In genomic region chrX:19698125-19698524, GRCh38 we compare ENCODE assay signal across 19 cellular contexts.
A peak's percentile ranks its signal among the peaks of the same experiment; 100 is the strongest.
DNase-seq lines count a peak whose midpoint lies in the region; ATAC-seq, FAIRE-seq and TF ChIP-seq lines count a peak whose summit lies in the region.
"Had no signal": no experiment of that assay in that cellular context is flagged by ENCODE, and none has a peak within 500 bp of the region (broad histone marks: within the 10 kb centered on the region; RNA-seq: fewer than 3 reads in every experiment).

No MANE protein-coding gene starts in this region.

- 38% methylated on average over 3 of the region's 3 CpGs for WGBS in A549 (ENCODE audit: missing lambda C conversion rate)
- WGBS in GM23248 (ENCODE audit: low coverage in 1 of 2, low lambda C conversion rate in 2 of 2, missing lambda C conversion rate in 2 of 2), 2 experiments, result 45 to 50% methylated on average over 2 of the region's 3 CpGs

- no peak overlapping the region for H2AFZ ChIP-seq in GM23248

- H3K27ac ChIP-seq in A549 (peak overlapping the region; percentile 75 to 86), GM23248 (peak overlapping the region; percentile 92)
- H3K27ac ChIP-seq: psoas muscle had no signal

- DNase-seq in A549 (ENCODE audit: low read depth in 1 of 2, low spot score in 1 of 2), result peak in 1 of 2 experiments; percentile 22
- peak; percentile 77 for DNase-seq in GM23248
- DNase-seq in glomerular visceral epithelial cell (ENCODE audit: extremely low spot score), result peak; percentile 19
- no peak for DNase-seq in NCI-H2081 (lab: John Stamatoyannopoulos, UW)
- DNase-seq in NOMO-1 treated with dmso at 0.1 percent for 144 hours (lab: John Stamatoyannopoulos, UW; ENCODE audit: unreplicated experiment), result no peak
- DNase-seq in HT-29 (ENCODE audit: low spot score), result no peak
- DNase-seq: activated CD8-positive, alpha-beta memory T cell treated with anti-CD3 and anti-CD28 coated beads, Interleukin-2, amount 50 U/mL, for 48 hours; activated naive CD8-positive, alpha-beta T cell treated with anti-CD3 and anti-CD28 coated beads, Interleukin-2, amount 10 ng/mL, durations not matched to agents 7 days and 5 days; AML-193; DMS53; GOT3; KG1; NCI-H1930; psoas muscle; stimulated activated CD4-positive, alpha-beta T cell treated with anti-CD3 and anti-CD28 coated beads, Interleukin-4, amount 100 ng/mL, for 1 hour had no signal

- in situ Hi-C loops in GM23248 (cut with MboI), result no loop called here

- H3K4me1 ChIP-seq in A549, result peaks cover 34% of the 10 kb centered on the region
- peaks cover 12% of the 10 kb centered on the region for H3K4me1 ChIP-seq in GM23248 (ENCODE audit: insufficient read depth)
- H3K4me1 ChIP-seq: psoas muscle had no signal

- TF ChIP-seq POLR2A in A549 (IDR thresholded peaks at IDR 0.05; ENCODE audit: low read length), result no peak

- H3K9me3 ChIP-seq in A549, result no peaks in the 10 kb centered on the region
- H3K9me3 ChIP-seq in GM23248 (ENCODE audit: low read depth), result no peaks in the 10 kb centered on the region
- H3K9me3 ChIP-seq: psoas muscle had no signal

- CTCF ChIA-PET in A549 (lab: Yijun Ruan, JAX), result interaction anchor here (0.6 to 1.2 kb wide), 2 partner anchors 23 to 27 kb away, joined by 3 read pairs; no protein-coding TSS in a partner anchor

- TF ChIP-seq RAD21 in A549 (conservative IDR thresholded peaks at IDR 0.05 in 1 of 2, IDR thresholded peaks at IDR 0.05 in 1 of 2), result no peak

- H3K9me2 ChIP-seq in GM23248 (ENCODE audit: insufficient read depth), result no peaks in the 10 kb centered on the region

- POLR2A ChIA-PET in A549 (lab: Yijun Ruan, JAX), result no interaction called here

- H3K9ac ChIP-seq in GM23248, result peak overlapping the region; percentile 74

- H3K27me3 ChIP-seq in GM23248 (replicated peaks; ENCODE audit: insufficient read depth), result no peaks in the 10 kb centered on the region

- H3K79me2 ChIP-seq in GM23248 (ENCODE audit: insufficient read depth), result no peaks in the 10 kb centered on the region

- FAIRE-seq in A549 (lab: Jason Lieb, UNC), result no peak
- FAIRE-seq: urothelium cell line had no signal

- H3F3A ChIP-seq in GM23248 (ENCODE audit: insufficient read depth), result peaks cover 13% of the 10 kb centered on the region; the same call in 1 of the 2 replicates

- no peaks in the 10 kb centered on the region for H4K20me1 ChIP-seq in GM23248 (ENCODE audit: insufficient read depth)

- no peak overlapping the region for H3K4me3 ChIP-seq in A549
- no peak overlapping the region for H3K4me3 ChIP-seq in GM23248
- H3K4me3 ChIP-seq: coronary artery, psoas muscle had no signal

- H3K36me3 ChIP-seq in GM23248 (ENCODE audit: low read depth), result no peaks in the 10 kb centered on the region

- TF ChIP-seq EP300 in A549 (IDR thresholded peaks at IDR 0.05), result no peak

- no peak for TF ChIP-seq CTCF in A549 (IDR thresholded peaks at IDR 0.05)

- ATAC-seq in A549 (peak; percentile 57 to 69; a peak in 4 of 6 replicates), SK-N-SH treated with all-trans-retinoic acid at 6 μM for 48 hours (peak; percentile 84), GM19351 (IDR thresholded peaks at IDR 0.05; ENCODE audit: unreplicated experiment) (no peak)
- ATAC-seq: psoas muscle had no signal

- H3K4me2 ChIP-seq in A549 (peak overlapping the region; percentile 62), GM23248 (ENCODE audit: unreplicated experiment) (peak overlapping the region; percentile 54)

TF ChIP-seq in A549, 52 proteins besides CTCF, POLR2A, EP300 and RAD21:
- TF ChIP-seq EHF (CRISPR knock-in tag; IDR thresholded peaks at IDR 0.05), result no peak
- no peak for TF ChIP-seq HOXA7 (CRISPR knock-in tag; IDR thresholded peaks at IDR 0.05)
- no peak for TF ChIP-seq HMGXB4 (CRISPR knock-in tag; IDR thresholded peaks at IDR 0.05; ENCODE audit: borderline replicate concordance)
- no peak for TF ChIP-seq FOSL2 (IDR thresholded peaks at IDR 0.05)
- no peak for TF ChIP-seq FOSL2 (CRISPR knock-in tag; IDR thresholded peaks at IDR 0.05)
- no peak for TF ChIP-seq SREBF2 (IDR thresholded peaks at IDR 0.05)
- no peak for TF ChIP-seq FOXS1 (CRISPR knock-in tag; IDR thresholded peaks at IDR 0.05)
- TF ChIP-seq CHD2 (IDR thresholded peaks at IDR 0.05; ENCODE audit: low read length, partially characterized antibody), result no peak
- TF ChIP-seq KDM1A (IDR thresholded peaks at IDR 0.05; ENCODE audit: low read depth), result no peak
- no peak for TF ChIP-seq HEYL (CRISPR knock-in tag; IDR thresholded peaks at IDR 0.05)

TF ChIP-seq in SK-N-SH treated with all-trans-retinoic acid at 6 μM for 48 hours, 23 proteins besides CTCF, POLR2A, EP300 and RAD21 (continues in another document):
- TF ChIP-seq TCF4 (CRISPR knock-in tag; IDR thresholded peaks at IDR 0.05; ENCODE audit: borderline replicate concordance) (no peak), PPARA (CRISPR knock-in tag; IDR thresholded peaks at IDR 0.05; ENCODE audit: borderline replicate concordance) (no peak), ESRRG (CRISPR knock-in tag; IDR thresholded peaks at IDR 0.05) (no peak), SNAI2 (CRISPR knock-in tag; IDR thresholded peaks at IDR 0.05) (no peak), CSDC2 (CRISPR knock-in tag; IDR thresholded peaks at IDR 0.05) (no peak), CREB5 (CRISPR knock-in tag; IDR thresholded peaks at IDR 0.05; ENCODE audit: low read depth) (no peak), PATZ1 (CRISPR knock-in tag; IDR thresholded peaks at IDR 0.05; ENCODE audit: borderline replicate concordance) (no peak), GLIS3 (CRISPR knock-in tag; IDR thresholded peaks at IDR 0.05) (no peak), ZNF565 (CRISPR knock-in tag; conservative IDR thresholded peaks at IDR 0.05; ENCODE audit: low read depth) (no peak), TSHZ2 (CRISPR knock-in tag; IDR thresholded peaks at IDR 0.05) (no peak), POU6F1 (CRISPR knock-in tag; IDR thresholded peaks at IDR 0.05; ENCODE audit: borderline replicate concordance, low read depth) (no peak), ISL1 (CRISPR knock-in tag; IDR thresholded peaks at IDR 0.05) (no peak), OSR1 (CRISPR knock-in tag; IDR thresholded peaks at IDR 0.05) (no peak), RARB (CRISPR knock-in tag; IDR thresholded peaks at IDR 0.05) (no peak)

Comparison
In these comparisons a context has a peak if more than half of its experiments do, and no peak if none do; other contexts are left out.
1. DNase-seq: peak in GM23248 (single experiment) and glomerular visceral epithelial cell (single experiment); none in NCI-H2081 (0 of 2), NOMO-1 treated with dmso at 0.1 percent for 144 hours (single experiment) and HT-29 (single experiment).